ENCODE assay signal across 1 cellular context in the genomic region with DNA sequence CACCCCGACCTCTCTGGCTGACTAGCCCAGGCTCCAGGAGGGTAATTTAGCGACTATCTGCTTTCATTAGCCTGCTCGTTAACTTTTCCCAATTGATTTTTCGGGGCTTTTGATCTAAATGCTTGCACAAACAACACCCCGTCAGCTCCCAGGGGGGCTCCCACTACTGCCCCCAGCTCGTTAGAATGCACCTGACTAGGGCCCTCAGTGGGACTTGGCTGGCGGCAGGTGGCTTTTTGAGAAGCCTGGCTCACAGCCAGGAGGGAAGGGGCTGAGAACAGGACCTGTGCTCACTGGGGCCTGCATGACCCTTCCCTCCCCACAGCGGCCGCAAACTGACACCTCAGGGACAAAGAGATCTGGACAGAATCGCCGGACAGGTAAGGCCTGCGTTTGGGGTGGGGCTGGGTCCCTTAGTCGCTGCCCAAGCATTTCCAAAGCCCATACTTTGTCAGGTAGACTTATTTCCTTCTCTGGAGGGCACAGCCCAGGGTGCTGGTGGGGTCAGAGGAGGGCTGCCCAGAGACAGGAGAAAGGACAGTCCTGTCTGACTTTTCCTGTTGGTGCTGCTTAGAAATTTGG.
TF ChIP-seq lines count a peak whose summit lies in the region.

No MANE protein-coding gene starts in this region.

TF ChIP-seq in K562, 482 proteins besides CTCF, POLR2A, EP300 and RAD21:
- TF ChIP-seq HEY1 (CRISPR knock-in tag; IDR thresholded peaks at IDR 0.05; ENCODE audit: borderline replicate concordance) (no peak), POLR2G (IDR thresholded peaks at IDR 0.05; ENCODE audit: low read depth, low read length) (peak; percentile 65), NFIC (IDR thresholded peaks at IDR 0.05) (peak; percentile 55), POLR3G (IDR thresholded peaks at IDR 0.05; ENCODE audit: extremely low read depth, insufficient read length, insufficient replicate concordance) (no peak), HLTF (IDR thresholded peaks at IDR 0.05) (no peak), GABPB1 (CRISPR knock-in tag; IDR thresholded peaks at IDR 0.05) (no peak), ZNF12 (CRISPR knock-in tag; IDR thresholded peaks at IDR 0.05) (no peak), RBFOX2 (IDR thresholded peaks at IDR 0.05; ENCODE audit: low read depth, low read length) (peak; percentile 68), E2F8 (IDR thresholded peaks at IDR 0.05; ENCODE audit: low read depth, partially characterized antibody) (no peak), CBX2 (IDR thresholded peaks at IDR 0.05; ENCODE audit: insufficient read depth, low read length, poor library complexity, severe bottlenecking) (no peak), FOXK2 (conservative IDR thresholded peaks at IDR 0.05 in 1 of 2, IDR thresholded peaks at IDR 0.05 in 1 of 2; ENCODE audit: low read depth in 2 of 2) (no peak), HMGN3 (IDR thresholded peaks at IDR 0.05; ENCODE audit: borderline replicate concordance, extremely low read depth, insufficient read length, low read depth, low read length) (no peak), NCOA1 (IDR thresholded peaks at IDR 0.05; ENCODE audit: low read depth) (no peak), ZBTB8A (IDR thresholded peaks at IDR 0.05; ENCODE audit: partially characterized antibody) (no peak), MEF2A (IDR thresholded peaks at IDR 0.05; ENCODE audit: control insufficient read depth, low read depth, low read length) (no peak)
- TF ChIP-seq, protein P1, sequence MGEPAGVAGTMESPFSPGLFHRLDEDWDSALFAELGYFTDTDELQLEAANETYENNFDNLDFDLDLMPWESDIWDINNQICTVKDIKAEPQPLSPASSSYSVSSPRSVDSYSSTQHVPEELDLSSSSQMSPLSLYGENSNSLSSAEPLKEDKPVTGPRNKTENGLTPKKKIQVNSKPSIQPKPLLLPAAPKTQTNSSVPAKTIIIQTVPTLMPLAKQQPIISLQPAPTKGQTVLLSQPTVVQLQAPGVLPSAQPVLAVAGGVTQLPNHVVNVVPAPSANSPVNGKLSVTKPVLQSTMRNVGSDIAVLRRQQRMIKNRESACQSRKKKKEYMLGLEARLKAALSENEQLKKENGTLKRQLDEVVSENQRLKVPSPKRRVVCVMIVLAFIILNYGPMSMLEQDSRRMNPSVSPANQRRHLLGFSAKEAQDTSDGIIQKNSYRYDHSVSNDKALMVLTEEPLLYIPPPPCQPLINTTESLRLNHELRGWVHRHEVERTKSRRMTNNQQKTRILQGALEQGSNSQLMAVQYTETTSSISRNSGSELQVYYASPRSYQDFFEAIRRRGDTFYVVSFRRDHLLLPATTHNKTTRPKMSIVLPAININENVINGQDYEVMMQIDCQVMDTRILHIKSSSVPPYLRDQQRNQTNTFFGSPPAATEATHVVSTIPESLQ (CRISPR knock-in tag; IDR thresholded peaks at IDR 0.05) = no peak
- TF ChIP-seq, protein P2, sequence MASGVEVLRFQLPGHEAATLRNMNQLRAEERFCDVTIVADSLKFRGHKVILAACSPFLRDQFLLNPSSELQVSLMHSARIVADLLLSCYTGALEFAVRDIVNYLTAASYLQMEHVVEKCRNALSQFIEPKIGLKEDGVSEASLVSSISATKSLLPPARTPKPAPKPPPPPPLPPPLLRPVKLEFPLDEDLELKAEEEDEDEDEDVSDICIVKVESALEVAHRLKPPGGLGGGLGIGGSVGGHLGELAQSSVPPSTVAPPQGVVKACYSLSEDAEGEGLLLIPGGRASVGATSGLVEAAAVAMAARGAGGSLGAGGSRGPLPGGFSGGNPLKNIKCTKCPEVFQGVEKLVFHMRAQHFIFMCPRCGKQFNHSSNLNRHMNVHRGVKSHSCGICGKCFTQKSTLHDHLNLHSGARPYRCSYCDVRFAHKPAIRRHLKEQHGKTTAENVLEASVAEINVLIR (CRISPR knock-in tag; IDR thresholded peaks at IDR 0.05) = no peak
